ENCODE assay signal across 16 cellular contexts in genomic region chr5:35485487-35485886, GRCh38.
DNase-seq lines count a peak whose midpoint lies in the region; ATAC-seq, FAIRE-seq and TF ChIP-seq lines count a peak whose summit lies in the region.
"Had no signal": no experiment of that assay in that cellular context is flagged by ENCODE, and none has a peak within 500 bp of the region (broad histone marks: within the 10 kb centered on the region; RNA-seq: fewer than 3 reads in every experiment).

No MANE protein-coding gene starts in this region.

- no peaks in the 10 kb centered on the region for H3K9me3 ChIP-seq in HepG2 (ENCODE audit: low read length)
- H3K9me3 ChIP-seq in aorta (ENCODE audit: control insufficient read depth, low read length): no peaks in the 10 kb centered on the region
- H3K9me3 ChIP-seq: Caco-2, HAP-1 had no signal

- H3K27me3 ChIP-seq in HL-60 (ENCODE audit: insufficient read depth, poor library complexity, severe bottlenecking) (no peaks in the 10 kb centered on the region), HepG2 (ENCODE audit: control insufficient read depth in 1 of 2, insufficient read depth in 2 of 2, low read length in 2 of 2) (no peaks in the 10 kb centered on the region), aorta (ENCODE audit: control insufficient read depth in 1 of 2, insufficient read depth in 2 of 2, low read length in 1 of 2) (no peaks in the 10 kb centered on the region)

- TF ChIP-seq EP300 in HepG2 (IDR thresholded peaks at IDR 0.05; ENCODE audit: low read depth in 2 of 2, low read length in 2 of 2): no peak
- no peak for TF ChIP-seq EP300 in HepG2 (CRISPR knock-in tag; IDR thresholded peaks at IDR 0.05; ENCODE audit: borderline replicate concordance)

- POLR2A ChIA-PET in HepG2 (lab: Yijun Ruan, JAX): no interaction called here

- no peaks in the 10 kb centered on the region for H3K36me3 Mint-ChIP-seq in nephron (ENCODE audit: low read depth)
- H3K36me3 Mint-ChIP-seq in HFFc6 (ENCODE audit: low read depth): no peaks in the 10 kb centered on the region
- H3K36me3 Mint-ChIP-seq: CD4-positive, CD25-positive, alpha-beta regulatory T cell; CD8-positive, alpha-beta T cell had no signal

- peak overlapping the region; percentile 44 to 92 (median 79) for H3K27ac Mint-ChIP-seq in nephron
- H3K27ac Mint-ChIP-seq in HFFc6: no peak overlapping the region
- H3K27ac Mint-ChIP-seq: CD8-positive, alpha-beta T cell had no signal

- no peak overlapping the region for H3K4me2 ChIP-seq in HepG2 (ENCODE audit: low read depth, low read length)

- H4K20me1 ChIP-seq in HepG2 (ENCODE audit: insufficient read depth, low read length): no peaks in the 10 kb centered on the region

- FAIRE-seq in HepG2 (lab: Jason Lieb, UNC): no peak
- FAIRE-seq: GM12891, H54 had no signal

- intact Hi-C loops in HepG2 (cut with micrococcal nuclease; ENCODE audit: unreplicated experiment): loop anchor here (10.0 kb wide), 1 partner anchor 351 kb away; no protein-coding TSS in a partner anchor
- intact Hi-C loops in aorta (cut with DNase I): no loop called here

- no peaks in the 10 kb centered on the region for H3K79me2 ChIP-seq in HepG2 (ENCODE audit: insufficient read depth, low read length)

- H3K9ac ChIP-seq in HepG2 (ENCODE audit: insufficient read depth, low read depth, low read length): no peak overlapping the region

- ATAC-seq in HepG2 (no peak), aorta (ENCODE audit: low FRiP score) (no peak)
- ATAC-seq: CD8-positive, alpha-beta T cell had no signal

- CTCF ChIA-PET in HepG2 (lab: Yijun Ruan, JAX; ENCODE audit: low intra/inter-chr PET ratio, low total read pairs): no interaction called here

- H3K27ac ChIP-seq in HL-60 (replicated peaks): peak overlapping the region; percentile 92; the same call in 1 of the 2 replicates
- H3K27ac ChIP-seq in HepG2 (ENCODE audit: extremely low read length, insufficient read depth, low read length): peak overlapping the region; percentile 91
- no peak overlapping the region for H3K27ac ChIP-seq in aorta (ENCODE audit: low read depth in 1 of 2, low read length in 2 of 2)
- H3K27ac ChIP-seq: C4-2B had no signal

- H3K4me1 ChIP-seq in HepG2 (ENCODE audit: insufficient read depth, low read length) (peaks cover 69% of the 10 kb centered on the region), aorta (ENCODE audit: control insufficient read depth in 1 of 2, insufficient read depth in 2 of 2, low read length in 2 of 2) (peaks cover 0 to 4% of the 10 kb centered on the region in 2 donors)

- in situ Hi-C loops in HepG2 (cut with HindIII; ENCODE audit: extremely low pct_ligation_motif_present, low pct_unique_long_range_greater_than_20kb): no loop called here

- H3K4me1 Mint-ChIP-seq in nephron: peaks cover 38% of the 10 kb centered on the region
- peaks cover 5% of the 10 kb centered on the region; the same call in 1 of the 2 replicates for H3K4me1 Mint-ChIP-seq in HFFc6 (ENCODE audit: low read depth)

- H3K27me3 Mint-ChIP-seq in nephron (ENCODE audit: low read depth) (no peaks in the 10 kb centered on the region), HFFc6 (ENCODE audit: insufficient read depth) (no peaks in the 10 kb centered on the region)
- H3K27me3 Mint-ChIP-seq: CD4-positive, CD25-positive, alpha-beta regulatory T cell had no signal

- no TSS peak for BruUV-seq in HepG2 (replicated peaks; lab: Mats Ljungman, UMichigan)

- no peaks in the 10 kb centered on the region for H3K9me3 Mint-ChIP-seq in nephron
- H3K9me3 Mint-ChIP-seq in HFFc6: no peaks in the 10 kb centered on the region
- H3K9me3 Mint-ChIP-seq: CD4-positive, CD25-positive, alpha-beta regulatory T cell; CD8-positive, alpha-beta T cell had no signal

- no peak for DNase-seq in HL-60 (ENCODE audit: low read depth in 1 of 2, low spot score in 1 of 2)
- no peak for DNase-seq in HepG2 (ENCODE audit: low spot score)
- no peak for DNase-seq in HFFc6
- DNase-seq in C1 segment of cervical spinal cord (lab: John Stamatoyannopoulos, UW): no peak
- no peak for DNase-seq in aorta
- DNase-seq: Caco-2; CD4-positive, CD25-positive, alpha-beta regulatory T cell; CD8-positive, alpha-beta T cell; DMS79 treated with DMSO at 0.1 percent for 48 hours; GF-D8; GOT3 had no signal

- TF ChIP-seq CTCF in HL-60 (IDR thresholded peaks at IDR 0.05; ENCODE audit: insufficient read depth, low read length): no peak
- TF ChIP-seq CTCF in HepG2 (CRISPR knock-in tag; IDR thresholded peaks at IDR 0.05): no peak
- TF ChIP-seq CTCF in nephron (IDR thresholded peaks at IDR 0.05; ENCODE audit: unreplicated experiment in 3 of 3): no peak
- TF ChIP-seq CTCF in HFFc6 (IDR thresholded peaks at IDR 0.05): no peak

- TF ChIP-seq POLR2A in HepG2 (IDR thresholded peaks at IDR 0.05; ENCODE audit: insufficient read depth in 1 of 2, low read depth in 2 of 2, low read length in 2 of 2): no peak

- TF ChIP-seq RAD21 in HepG2 (CRISPR knock-in tag; IDR thresholded peaks at IDR 0.05): no peak

- no peak overlapping the region for H3K4me3 ChIP-seq in HL-60 (replicated peaks; ENCODE audit: insufficient read depth, low read length)
- H3K4me3 ChIP-seq in HepG2 (replicated peaks in 1 of 3; ENCODE audit: insufficient read depth in 1 of 3, low read depth in 2 of 3, low read length in 3 of 3): no peak overlapping the region
- H3K4me3 ChIP-seq in aorta (ENCODE audit: low read length in 2 of 2): no peak overlapping the region
- H3K4me3 ChIP-seq: HAP-1 had no signal

- H3K4me3 Mint-ChIP-seq in nephron (no peak overlapping the region), HFFc6 (no peak overlapping the region)
- H3K4me3 Mint-ChIP-seq: CD4-positive, CD25-positive, alpha-beta regulatory T cell; CD8-positive, alpha-beta T cell had no signal

- H2AFZ ChIP-seq in HepG2 (ENCODE audit: low read length): no peak overlapping the region

- no peaks in the 10 kb centered on the region for H3K36me3 ChIP-seq in HepG2 (replicated peaks in 1 of 2; ENCODE audit: control insufficient read depth in 1 of 2, insufficient read depth in 2 of 2, low read length in 2 of 2)
- H3K36me3 ChIP-seq in aorta (ENCODE audit: control insufficient read depth in 1 of 2, insufficient read depth in 2 of 2, low read length in 1 of 2): no peaks in the 10 kb centered on the region
- H3K36me3 ChIP-seq: HAP-1 had no signal

TF ChIP-seq in HepG2, 621 proteins besides CTCF, POLR2A, EP300 and RAD21:
- TF ChIP-seq ZNF343 (CRISPR knock-in tag; IDR thresholded peaks at IDR 0.05): no peak
- no peak for TF ChIP-seq KLF6 (CRISPR knock-in tag; IDR thresholded peaks at IDR 0.05)
- TF ChIP-seq ZFP90 (CRISPR knock-in tag; IDR thresholded peaks at IDR 0.05; ENCODE audit: borderline replicate concordance): no peak
- no peak for TF ChIP-seq ATRX (CRISPR knock-in tag; IDR thresholded peaks at IDR 0.05; ENCODE audit: borderline replicate concordance)
- TF ChIP-seq ZNF549 (CRISPR knock-in tag; IDR thresholded peaks at IDR 0.05): no peak
- no peak for TF ChIP-seq ZFP41 (CRISPR knock-in tag; IDR thresholded peaks at IDR 0.05; ENCODE audit: borderline replicate concordance)

Comparison
In these comparisons a context has a peak if more than half of its experiments do, and no peak if none do; other contexts are left out.
1. H3K27ac ChIP-seq: peak in HL-60 (single experiment) and HepG2 (single experiment); none in aorta (0 of 2).